In genomic region chrX:85114171-85114570, GRCh38 we compare ENCODE assay signal across 8 cellular contexts.
"Had no signal": no experiment of that assay in that cellular context is flagged by ENCODE, and none has a peak within 500 bp of the region (broad histone marks: within the 10 kb centered on the region; RNA-seq: fewer than 3 reads in every experiment).

No MANE protein-coding gene starts in this region.

- FAIRE-seq: G401.6, GM12878, GM12891, GM12892, GM18507, GM19239 had no signal

- H3K4me3 ChIP-seq: GM12878 had no signal

- DNase-seq: GDM1, GF-D8 had no signal

- ATAC-seq: GM12878 had no signal
